Comparison of ENCODE assay signal across 27 cellular contexts in the genomic region with DNA sequence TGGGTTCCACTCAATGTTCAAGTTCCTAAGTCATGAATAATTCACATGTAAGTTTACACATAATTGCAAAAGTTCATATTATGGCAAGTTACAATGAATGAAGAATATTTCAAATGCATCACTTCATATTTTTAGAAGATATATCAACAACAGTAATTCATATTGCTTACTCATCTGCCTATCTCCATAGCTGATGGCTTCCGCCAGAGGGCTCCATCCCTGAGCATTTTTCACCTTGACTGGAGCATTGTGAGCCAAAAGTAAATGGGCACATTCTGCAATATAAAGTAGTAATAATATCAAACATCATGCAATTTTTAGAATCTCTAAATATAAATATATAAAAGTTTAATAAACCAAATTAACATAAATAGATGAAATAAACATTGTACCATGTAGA. TPM values are rescaled to one million over a fixed set of nuclear protein-coding genes. Genes with fewer than 3 reads are reported as not detected.
DNase-seq lines count a peak whose midpoint lies in the region; ATAC-seq and TF ChIP-seq lines count a peak whose summit lies in the region.
"Had no signal": no experiment of that assay in that cellular context is flagged by ENCODE, and none has a peak within 500 bp of the region (broad histone marks: within the 10 kb centered on the region; RNA-seq: fewer than 3 reads in every experiment).

No MANE protein-coding gene starts in this region.

- H3K9me3 ChIP-seq in breast epithelium (no peaks in the 10 kb centered on the region), lower lobe of right lung (no peaks in the 10 kb centered on the region), right lobe of liver (no peaks in the 10 kb centered on the region)
- H3K9me3 ChIP-seq: HAP-1, right atrium auricular region had no signal

- H3K36me3 ChIP-seq in breast epithelium = no peaks in the 10 kb centered on the region
- H3K36me3 ChIP-seq in brain microvascular endothelial cell (replicated peaks) = no peaks in the 10 kb centered on the region
- peaks cover 18% of the 10 kb centered on the region for H3K36me3 ChIP-seq in lower lobe of right lung
- H3K36me3 ChIP-seq in right lobe of liver = peaks cover 0 to 2% (median 0%) of the 10 kb centered on the region in 4 donors
- H3K36me3 ChIP-seq: HAP-1 had no signal

- no peak overlapping the region for H3K4me3 ChIP-seq in breast epithelium
- no peak overlapping the region for H3K4me3 ChIP-seq in brain microvascular endothelial cell (ENCODE audit: low read depth, low read length)
- H3K4me3 ChIP-seq in lower lobe of right lung = no peak overlapping the region
- no peak overlapping the region for H3K4me3 ChIP-seq in right lobe of liver
- H3K4me3 ChIP-seq: HAP-1, right atrium auricular region, smooth muscle cell had no signal

- POLR2A ChIA-PET in MCF 10A (lab: Yijun Ruan, JAX) = interaction anchor here (0.6 to 1.0 kb wide), 2 partner anchors 30 to 1858 kb away, joined by 3 read pairs; a partner anchor contains a TSS

- TF ChIP-seq POLR2A in breast epithelium (IDR thresholded peaks at IDR 0.05) (no peak), right lobe of liver (IDR thresholded peaks at IDR 0.05) (no peak)

- peaks cover 25% of the 10 kb centered on the region for H3K36me3 Mint-ChIP-seq in MCF 10A (ENCODE audit: insufficient read depth, unreplicated experiment)
- H3K36me3 Mint-ChIP-seq: activated naive CD4-positive, alpha-beta T cell treated with anti-CD3 and anti-CD28 coated beads, Interleukin-2, amount 50 U/mL, for 72 hours had no signal

- in situ Hi-C loops in brain microvascular endothelial cell (cut with HindIII; ENCODE audit: low pct_ligation_motif_present, low sequenced_read_pairs) = no loop called here

- H3K4me1 Mint-ChIP-seq in MCF 10A (ENCODE audit: insufficient read depth, unreplicated experiment) = peaks cover 13% of the 10 kb centered on the region

- ATAC-seq in lower lobe of right lung = no peak
- ATAC-seq in HG03095 (IDR thresholded peaks at IDR 0.05; ENCODE audit: unreplicated experiment) = no peak
- no peak for ATAC-seq in right lobe of liver
- ATAC-seq: activated CD4-positive, alpha-beta T cell treated with anti-CD3 and anti-CD28 coated beads for 36 hours; activated CD8-positive, alpha-beta T cell treated with anti-CD3 and anti-CD28 coated beads for 36 hours; activated naive CD4-positive, alpha-beta T cell treated with anti-CD3 and anti-CD28 coated beads, Interleukin-2, amount 50 U/mL, for 72 hours; left lobe of liver had no signal

- H3K27ac ChIP-seq in breast epithelium = no peak overlapping the region
- H3K27ac ChIP-seq in brain microvascular endothelial cell = no peak overlapping the region
- no peak overlapping the region for H3K27ac ChIP-seq in lower lobe of right lung
- no peak overlapping the region for H3K27ac ChIP-seq in right lobe of liver
- H3K27ac ChIP-seq: right atrium auricular region had no signal

- H3K27me3 ChIP-seq in breast epithelium = no peaks in the 10 kb centered on the region
- no peaks in the 10 kb centered on the region for H3K27me3 ChIP-seq in brain microvascular endothelial cell (replicated peaks)
- H3K27me3 ChIP-seq in lower lobe of right lung (ENCODE audit: low read depth) = no peaks in the 10 kb centered on the region
- no peaks in the 10 kb centered on the region for H3K27me3 ChIP-seq in right lobe of liver
- H3K27me3 ChIP-seq: right atrium auricular region had no signal

- no peaks in the 10 kb centered on the region for H3K4me1 ChIP-seq in breast epithelium
- H3K4me1 ChIP-seq in lower lobe of right lung = no peaks in the 10 kb centered on the region
- no peaks in the 10 kb centered on the region for H3K4me1 ChIP-seq in right lobe of liver
- H3K4me1 ChIP-seq: HAP-1, right atrium auricular region had no signal

- peak; percentile 11 for TF ChIP-seq CTCF in MCF 10A (IDR thresholded peaks at IDR 0.05; ENCODE audit: unreplicated experiment)
- no peak for TF ChIP-seq CTCF in breast epithelium (IDR thresholded peaks at IDR 0.05)
- TF ChIP-seq CTCF in brain microvascular endothelial cell (IDR thresholded peaks at IDR 0.05; ENCODE audit: low read depth, low read length, missing control alignments) = peak; percentile 15
- TF ChIP-seq CTCF in lower lobe of right lung (IDR thresholded peaks at IDR 0.05) = no peak
- TF ChIP-seq CTCF in right lobe of liver (IDR thresholded peaks at IDR 0.05) = no peak

- no peak overlapping the region for H3K27ac Mint-ChIP-seq in MCF 10A (ENCODE audit: low read depth, unreplicated experiment)
- H3K27ac Mint-ChIP-seq: activated CD4-positive, alpha-beta T cell treated with anti-CD3 and anti-CD28 coated beads for 36 hours; activated CD8-positive, alpha-beta T cell treated with anti-CD3 and anti-CD28 coated beads for 36 hours; activated naive CD4-positive, alpha-beta T cell treated with anti-CD3 and anti-CD28 coated beads, Interleukin-2, amount 50 U/mL, for 72 hours; CD4-positive, CD25-positive, alpha-beta regulatory T cell had no signal

- CTCF ChIA-PET in MCF 10A (lab: Yijun Ruan, JAX) = interaction anchor here (0.6 to 1.4 kb wide), 3 partner anchors 10 to 41 kb away, joined by 3 to 4 read pairs (median 3); no protein-coding TSS in a partner anchor

- no TSS peak for BruUV-seq in MCF 10A (replicated peaks; lab: Mats Ljungman, UMichigan)

- WGBS in right lobe of liver (ENCODE audit: insufficient coverage, low coverage, low lambda C conversion rate, missing lambda C conversion rate) = 100% methylated on average over 1 of the region's 1 CpG

- intact Hi-C loops in MCF 10A (cut with micrococcal nuclease) = loop anchor here (1.0 kb wide), 1 partner anchor 186 kb away; no protein-coding TSS in a partner anchor
- intact Hi-C loops in breast epithelium (cut with DNase I; ENCODE audit: low total_unique reads) = no loop called here
- intact Hi-C loops in lower lobe of right lung (cut with DNase I) = no loop called here
- intact Hi-C loops in right lobe of liver (cut with DNase I) = no loop called here

- H3K9me3 Mint-ChIP-seq in MCF 10A (ENCODE audit: unreplicated experiment) = no peaks in the 10 kb centered on the region
- H3K9me3 Mint-ChIP-seq: activated CD8-positive, alpha-beta T cell treated with anti-CD3 and anti-CD28 coated beads for 36 hours; activated naive CD4-positive, alpha-beta T cell treated with anti-CD3 and anti-CD28 coated beads, Interleukin-2, amount 50 U/mL, for 72 hours; CD4-positive, CD25-positive, alpha-beta regulatory T cell had no signal

- no peak overlapping the region for H3K4me3 Mint-ChIP-seq in MCF 10A (ENCODE audit: unreplicated experiment)
- H3K4me3 Mint-ChIP-seq: activated CD4-positive, alpha-beta T cell treated with anti-CD3 and anti-CD28 coated beads for 36 hours; activated CD8-positive, alpha-beta T cell treated with anti-CD3 and anti-CD28 coated beads for 36 hours; CD4-positive, CD25-positive, alpha-beta regulatory T cell had no signal

- H3K27me3 Mint-ChIP-seq in MCF 10A (ENCODE audit: insufficient read depth, unreplicated experiment) = no peaks in the 10 kb centered on the region
- H3K27me3 Mint-ChIP-seq: activated CD4-positive, alpha-beta T cell treated with anti-CD3 and anti-CD28 coated beads for 36 hours; activated CD8-positive, alpha-beta T cell treated with anti-CD3 and anti-CD28 coated beads for 36 hours; CD4-positive, CD25-positive, alpha-beta regulatory T cell had no signal

- DNase-seq in MCF 10A (ENCODE audit: unreplicated experiment) = peak; percentile 17
- no peak for DNase-seq in breast epithelium (ENCODE audit: low spot score in 2 of 2)
- peak; percentile 18 for DNase-seq in NCI-H460 (ENCODE audit: extremely low read depth, low read depth)
- no peak for DNase-seq in brain microvascular endothelial cell
- DNase-seq in lower lobe of right lung = no peak
- no peak for DNase-seq in activated gamma-delta T cell (lab: John Stamatoyannopoulos, UW)
- no peak for DNase-seq in right lobe of liver
- DNase-seq: activated CD4-positive, alpha-beta T cell treated with anti-CD3 and anti-CD28 coated beads for 36 hours; activated CD8-positive, alpha-beta memory T cell treated with anti-CD3 and anti-CD28 coated beads, Interleukin-2, amount 50 U/mL, for 48 hours; activated CD8-positive, alpha-beta T cell treated with anti-CD3 and anti-CD28 coated beads for 36 hours; CD4-positive, CD25-positive, alpha-beta regulatory T cell; EL; IMR-90; mesenchymal stem cell; NCI-H1105 treated with DMSO at 0.1 percent for 48 hours; NCI-H2029 treated with DMSO at 0.1 percent for 48 hours; NCI-H524 treated with DMSO at 0.1 percent for 48 hours; NK-92 treated with Interleukin-12 subunit alpha and Interleukin-12 subunit beta, amount 100 ng/mL, for 24 hours; Right ventricle myocardium superior; stimulated activated naive CD4-positive, alpha-beta T cell treated with Interleukin-2 at 50 U/mL for 16 hours; T-helper 9 cell had no signal

RNA-seq across cellular contexts. Expression of a gene that starts 29.8 kb away (rescaled TPM):
- total RNA-seq in MCF 10A (2022) = 17.8 and 18.9 TPM in 2 replicates
- 10 to 100 TPM; 20.8 to 29.9 (median 28.5) TPM for total RNA-seq in breast epithelium
- total RNA-seq in NCI-H460 (2014; rRNA removed; shearing (Covaris generic)) = 27.9 and 28.4 TPM in 2 replicates
- 12.3 and 17.8 TPM in 2 replicates for polyA plus RNA-seq in NCI-H460 (2014; cell fraction: nucleus; rRNA removed)
- 18.0 TPM for total RNA-seq in lower lobe of right lung
- 1 to 10 TPM; 6.4 to 8.9 (median 7.3) TPM for total RNA-seq in right lobe of liver

Comparison
In these comparisons a context has a peak if more than half of its experiments do, and no peak if none do; other contexts are left out.
1. DNase-seq: peak in MCF 10A (single experiment) and NCI-H460 (single experiment); none in breast epithelium (0 of 2), brain microvascular endothelial cell (single experiment), lower lobe of right lung (single experiment), activated gamma-delta T cell (single experiment) and right lobe of liver (0 of 3).
2. CTCF ChIP-seq: peak in MCF 10A (single experiment) and brain microvascular endothelial cell (single experiment); none in breast epithelium (0 of 3), lower lobe of right lung (single experiment) and right lobe of liver (0 of 4).